8 cellular contexts compared by ENCODE assay signal in genomic region chr6:159761873-159762680, GRCh38.
DNase-seq lines count a peak whose midpoint lies in the region; ATAC-seq lines count a peak whose summit lies in the region.

ACAT2 (plus strand) TSS chr6:159762045; CDS start chr6:159762088, 43 bp downstream.

- peak within 1 kb of the TSS; percentile 100 for H3K27ac ChIP-seq in cingulate gyrus (ENCODE audit: low read depth, low read length)

- DNase-seq in C1 segment of cervical spinal cord (lab: John Stamatoyannopoulos, UW) (peak; percentile 75 to 96 (median 94)), NCI-H526 treated with DMSO at 0.1 percent for 48 hours (lab: John Stamatoyannopoulos, UW) (peak; percentile 92), kidney tubule cell (ENCODE audit: low spot score) (peak; percentile 96)
- peak; percentile 95 for DNase-seq in activated CD4-positive, alpha-beta T cell treated with anti-CD3 and anti-CD28 coated beads for 48 hours
- peak; percentile 77 to 85 for DNase-seq in stimulated activated CD4-positive, alpha-beta T cell treated with anti-CD3 and anti-CD28 coated beads, Interleukin-1b, Interleukin-23, amount 100 ng/mL, for 1 hour (ENCODE audit: low read depth in 2 of 2)

- ATAC-seq in GM19351 (IDR thresholded peaks at IDR 0.05; ENCODE audit: unreplicated experiment) (peak; percentile 93), HG03520 (IDR thresholded peaks at IDR 0.05; ENCODE audit: unreplicated experiment) (peak; percentile 97)

Comparison
In these comparisons a context has a peak if more than half of its experiments do, and no peak if none do; other contexts are left out.
1. Peak in every context shown above with its lines: DNase-seq, ATAC-seq and H3K27ac ChIP-seq.